9 cellular contexts compared by ENCODE assay signal in genomic region chr9:130715270-130716077, GRCh38. TPM values are rescaled to one million over a fixed set of nuclear protein-coding genes. Genes with fewer than 3 reads are reported as not detected.
DNase-seq lines count a peak whose midpoint lies in the region; ATAC-seq and TF ChIP-seq lines count a peak whose summit lies in the region.
"Had no signal": no experiment of that assay in that cellular context is flagged by ENCODE, and none has a peak within 500 bp of the region (broad histone marks: within the 10 kb centered on the region; RNA-seq: fewer than 3 reads in every experiment).

No MANE protein-coding gene starts in this region.

- H3K4me1 ChIP-seq in gastroesophageal sphincter, result peaks cover 0 to 58% (median 9%) of the 10 kb centered on the region in 3 donors

- H3K36me3 Mint-ChIP-seq in T-helper 17 cell (ENCODE audit: low read depth), result no peaks in the 10 kb centered on the region

- H3K9me3 ChIP-seq in T-helper 17 cell (ENCODE audit: control insufficient read depth, low read length, poor library complexity, severe bottlenecking) (no peaks in the 10 kb centered on the region), gastroesophageal sphincter (no peaks in the 10 kb centered on the region)

- TF ChIP-seq EP300 in gastroesophageal sphincter (IDR thresholded peaks at IDR 0.05), result no peak

- H3K4me1 Mint-ChIP-seq in T-helper 17 cell, result peaks cover 38% of the 10 kb centered on the region

- ATAC-seq in T-helper 17 cell (no peak), gastroesophageal sphincter (no peak), GM19455 (IDR thresholded peaks at IDR 0.05; ENCODE audit: unreplicated experiment) (no peak)

- H3K27ac ChIP-seq in gastroesophageal sphincter (peak overlapping the region; percentile 31 to 100 (median 96)), skin epidermis (peak overlapping the region in 2 of 21 experiments; percentile 18 to 99)

- H3K4me3 ChIP-seq in gastroesophageal sphincter (peak overlapping the region; percentile 76 to 85), skin epidermis (peak overlapping the region in 5 of 7 experiments; percentile 2 to 87 (median 56))

- no peaks in the 10 kb centered on the region for H3K27me3 ChIP-seq in gastroesophageal sphincter

- TF ChIP-seq CTCF in gastroesophageal sphincter (IDR thresholded peaks at IDR 0.05), result no peak

- H3K36me3 ChIP-seq in gastroesophageal sphincter, result no peaks in the 10 kb centered on the region

- TF ChIP-seq POLR2A in gastroesophageal sphincter (IDR thresholded peaks at IDR 0.05), result no peak

- H3K27me3 Mint-ChIP-seq in T-helper 17 cell, result no peaks in the 10 kb centered on the region

- H3K27ac Mint-ChIP-seq in T-helper 17 cell, result no peak overlapping the region

- peak overlapping the region; percentile 94 for H3K4me3 Mint-ChIP-seq in T-helper 17 cell

- DNase-seq in HCEC 1CT, result peak; percentile 58
- DNase-seq in T-helper 17 cell, result no peak
- DNase-seq in NCI-H2196 treated with DMSO at 0.1 percent for 48 hours (lab: John Stamatoyannopoulos, UW; ENCODE audit: unreplicated experiment), result no peak
- no peak for DNase-seq in midbrain (lab: John Stamatoyannopoulos, UW)
- DNase-seq in stimulated activated CD4-positive, alpha-beta T cell treated with anti-CD3 and anti-CD28 coated beads, Interleukin-4, amount 100 ng/mL, for 4 hours, result no peak

- WGBS in gastroesophageal sphincter (ENCODE audit: low coverage in 1 of 2), 2 donors, result 10% methylated on average over 7 of the region's 7 CpGs

RNA-seq across cellular contexts. Expression of gene EXOSC2, which starts 21.9 kb away (rescaled TPM):
- total RNA-seq in T-helper 17 cell, result 10 to 100 TPM; 44.0 to 54.3 TPM
- 10 to 100 TPM; 15.9 to 32.3 (median 26.8) TPM for total RNA-seq in gastroesophageal sphincter

RNA-seq across cellular contexts. Expression of gene PRDM12, which starts 51.1 kb away (rescaled TPM):
- not detected for total RNA-seq in T-helper 17 cell
- not detected for total RNA-seq in gastroesophageal sphincter
- total RNA-seq: mononuclear cell had no signal
